Comparison of ENCODE assay signal across 15 cellular contexts in the genomic region with DNA sequence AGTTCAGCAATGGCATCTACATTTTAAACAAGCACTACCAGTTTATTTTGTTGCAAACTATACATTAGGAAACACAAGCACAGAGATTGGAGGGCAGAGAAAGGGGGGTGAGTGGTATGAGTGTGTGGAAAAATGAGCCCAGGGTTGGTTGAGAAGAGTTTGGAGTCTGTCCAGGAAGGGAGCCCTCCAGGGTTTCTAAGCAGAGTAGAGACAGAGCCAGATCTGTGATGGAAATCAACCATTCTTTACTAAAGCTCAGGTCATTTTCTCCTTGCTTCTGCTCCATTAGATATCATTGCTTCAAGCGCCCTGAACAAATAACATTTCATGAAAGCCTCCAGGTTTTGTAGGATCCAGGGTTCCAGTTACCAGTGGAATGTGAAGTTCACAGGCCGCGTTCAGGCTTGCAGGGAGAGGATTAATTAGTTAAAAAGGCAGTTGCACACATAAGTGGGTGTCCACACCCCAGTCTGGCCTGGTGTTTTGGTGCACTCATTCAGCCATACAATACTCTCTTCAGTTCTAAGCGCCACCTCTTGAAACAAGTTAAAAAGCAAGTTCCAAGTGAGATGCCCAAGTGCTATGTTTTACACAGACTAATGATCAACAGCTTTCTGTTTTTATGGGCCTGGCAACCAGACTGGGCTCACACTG. TPM values are rescaled to one million over a fixed set of nuclear protein-coding genes. Genes with fewer than 3 reads are reported as not detected.
DNase-seq lines count a peak whose midpoint lies in the region; ATAC-seq, FAIRE-seq and TF ChIP-seq lines count a peak whose summit lies in the region.
"Had no signal": no experiment of that assay in that cellular context is flagged by ENCODE, and none has a peak within 500 bp of the region (broad histone marks: within the 10 kb centered on the region; RNA-seq: fewer than 3 reads in every experiment).

No MANE protein-coding gene starts in this region.

- H3K36me3 Mint-ChIP-seq in GM23338 (ENCODE audit: low read depth) (no peaks in the 10 kb centered on the region), neural progenitor cell (peaks cover 9% of the 10 kb centered on the region), natural killer cell (no peaks in the 10 kb centered on the region)

- no peak overlapping the region for H2BK15ac ChIP-seq in H1 (ENCODE audit: low read length)

- no peak for FAIRE-seq in H1 (lab: Jason Lieb, UNC)

- CTCF ChIA-PET in H1 (lab: Charles Lee; ENCODE audit: partially characterized antibody) = interaction anchor here (1.0 to 1.5 kb wide), 4 partner anchors 9 to 93 kb away, joined by 3 to 6 read pairs (median 3); no protein-coding TSS in a partner anchor

- peaks cover 19% of the 10 kb centered on the region; the same call in 2 of the 3 replicates for H3K4me1 Mint-ChIP-seq in GM23338
- H3K4me1 Mint-ChIP-seq in neural progenitor cell = peaks cover 45% of the 10 kb centered on the region
- no peaks in the 10 kb centered on the region for H3K4me1 Mint-ChIP-seq in natural killer cell
- H3K4me1 Mint-ChIP-seq: B cell had no signal

- H3K27me3 Mint-ChIP-seq in GM23338 (ENCODE audit: insufficient read depth, low read depth, poor library complexity) (peaks cover 2% of the 10 kb centered on the region), neural progenitor cell (ENCODE audit: insufficient read depth, low read depth) (peaks cover 2% of the 10 kb centered on the region), natural killer cell (ENCODE audit: low read depth in 2 of 2) (peaks cover 15 to 31% of the 10 kb centered on the region in 2 donors)

- TF ChIP-seq EP300 in H1 (IDR thresholded peaks at IDR 0.05; ENCODE audit: borderline replicate concordance in 1 of 2, low read depth in 2 of 2, low read length in 2 of 2) = no peak

- no peak overlapping the region for H3K23ac ChIP-seq in H1 (ENCODE audit: insufficient read length)

- H3K9me3 ChIP-seq in H1 (ENCODE audit: insufficient read depth in 2 of 2, low read depth in 1 of 2, low read length in 1 of 2) (peaks cover 0 to 2% of the 10 kb centered on the region in 2 experiments; a peak in 1 of 4 replicates), neural progenitor cell (ENCODE audit: low read depth) (peaks cover 11% of the 10 kb centered on the region)
- H3K9me3 ChIP-seq: gastrocnemius medialis had no signal

- no peak overlapping the region for H3K27ac ChIP-seq in GM23338 (ENCODE audit: low read depth)
- H3K27ac ChIP-seq in H1 (ENCODE audit: low read depth, low read length) = no peak overlapping the region
- H3K27ac ChIP-seq in neural progenitor cell = no peak overlapping the region
- H3K27ac ChIP-seq: gastrocnemius medialis, parathyroid adenoma had no signal

- no peak overlapping the region for H4K91ac ChIP-seq in H1 (replicated peaks; ENCODE audit: insufficient read length, low read length)

- no peaks in the 10 kb centered on the region for H3K27me3 ChIP-seq in GM23338 (ENCODE audit: insufficient read depth)
- no peaks in the 10 kb centered on the region for H3K27me3 ChIP-seq in H1 (replicated peaks in 1 of 4; ENCODE audit: control insufficient read depth in 3 of 4, extremely low read depth in 1 of 4, insufficient read depth in 3 of 4, low read length in 3 of 4)
- no peaks in the 10 kb centered on the region for H3K27me3 ChIP-seq in neural progenitor cell
- H3K27me3 ChIP-seq: gastrocnemius medialis had no signal

- H3K18ac ChIP-seq in H1 (ENCODE audit: extremely low read depth, low read length) = no peak overlapping the region

- no peak overlapping the region for H4K8ac ChIP-seq in H1 (ENCODE audit: extremely low read depth, insufficient read depth, low read length)

- no peaks in the 10 kb centered on the region for H3K23me2 ChIP-seq in H1 (ENCODE audit: low read depth, low read length)

- H2BK120ac ChIP-seq in H1 (replicated peaks; ENCODE audit: low read depth, low read length) = no peak overlapping the region

- H3K4me1 ChIP-seq in GM23338 (ENCODE audit: insufficient read depth) = no peaks in the 10 kb centered on the region
- H3K4me1 ChIP-seq in H1 (replicated peaks in 1 of 4; ENCODE audit: control insufficient read depth in 3 of 4, insufficient read depth in 4 of 4, low read length in 3 of 4) = peaks cover 0 to 6% (median 1%) of the 10 kb centered on the region in 4 experiments; a peak in 4 of 7 replicates
- H3K4me1 ChIP-seq in neural progenitor cell = peaks cover 37% of the 10 kb centered on the region
- H3K4me1 ChIP-seq: gastrocnemius medialis, parathyroid adenoma had no signal

- no peak overlapping the region for H3K27ac Mint-ChIP-seq in GM23338
- H3K27ac Mint-ChIP-seq in neural progenitor cell = peak overlapping the region; percentile 94
- H3K27ac Mint-ChIP-seq in natural killer cell = no peak overlapping the region
- H3K27ac Mint-ChIP-seq: activated T-helper 1 cell treated with anti-CD3 and anti-CD28 coated beads, Interleukin-12 subunit alpha, Interleukin-12 subunit beta, Interleukin-2, Interleukin-4 antibody, amounts not matched to agents 30 ng/mL and 10 ng/mL and 1 ng/mL, durations not matched to agents 14 hours and 24 hours and 36 hours; B cell had no signal

- H3K4me2 ChIP-seq in GM23338 = no peak overlapping the region
- H3K4me2 ChIP-seq in H1 (ENCODE audit: insufficient read depth in 1 of 2, low read depth in 2 of 2, low read length in 2 of 2) = no peak overlapping the region
- H3K4me2 ChIP-seq in neural progenitor cell = no peak overlapping the region

- no peak for TF ChIP-seq POLR2A in H1 (IDR thresholded peaks at IDR 0.05; ENCODE audit: control extremely low read depth in 1 of 2, low read depth in 2 of 2, low read length in 2 of 2)

- H3K79me1 ChIP-seq in H1 (ENCODE audit: low read depth, low read length) = no peaks in the 10 kb centered on the region

- intact Hi-C loops in natural killer cell (cut with micrococcal nuclease) = no loop called here

- ATAC-seq in GM23338 (no peak), HG03025 (IDR thresholded peaks at IDR 0.05; ENCODE audit: low FRiP score, unreplicated experiment) (no peak), natural killer cell (no peak)
- ATAC-seq: gastrocnemius medialis had no signal

- H3K14ac ChIP-seq in H1 (ENCODE audit: insufficient read length) = no peak overlapping the region

- H3K36me3 ChIP-seq in GM23338 (ENCODE audit: insufficient read depth) (no peaks in the 10 kb centered on the region), H1 (ENCODE audit: control insufficient read depth in 2 of 4, insufficient read depth in 4 of 4, low read length in 3 of 4) (no peaks in the 10 kb centered on the region), neural progenitor cell (no peaks in the 10 kb centered on the region)
- H3K36me3 ChIP-seq: gastrocnemius medialis had no signal

- POLR2A ChIA-PET in H1 (lab: Charles Lee; ENCODE audit: partially characterized antibody) = no interaction called here

- H3K9me2 ChIP-seq in GM23338 (ENCODE audit: insufficient read depth) = no peaks in the 10 kb centered on the region

- H3K9ac ChIP-seq in H1 (replicated peaks in 1 of 4; ENCODE audit: extremely low read depth in 1 of 4, low read depth in 3 of 4, low read length in 3 of 4) (no peak overlapping the region), neural progenitor cell (no peak overlapping the region)
- H3K9ac ChIP-seq: parathyroid adenoma had no signal

- no peaks in the 10 kb centered on the region for H3F3A ChIP-seq in GM23338 (replicated peaks; ENCODE audit: low read depth)
- H3F3A ChIP-seq in neural progenitor cell (ENCODE audit: low read depth) = peaks cover 27% of the 10 kb centered on the region

- DNase-seq in GM23338 (ENCODE audit: low spot score) (no peak), NCI-H2107 (lab: John Stamatoyannopoulos, UW) (peak; percentile 47), H1 (ENCODE audit: low read depth in 1 of 2, low spot score in 2 of 2) (no peak), neural progenitor cell (ENCODE audit: low spot score) (peak; percentile 16), COR-L47 (lab: John Stamatoyannopoulos, UW) (no peak), natural killer cell (no peak)
- DNase-seq in stimulated activated CD4-positive, alpha-beta T cell treated with anti-CD3 and anti-CD28 coated beads, Interleukin-12 subunit alpha, Interleukin-12 subunit beta, amount 100 ng/mL, for 4 hours = no peak
- DNase-seq: gastrocnemius medialis, KBM-7, midbrain, SHP77 treated with DMSO at 0.1 percent for 48 hours had no signal

- no peak for TF ChIP-seq RAD21 in H1 (IDR thresholded peaks at IDR 0.05 in 1 of 2, conservative IDR thresholded peaks at IDR 0.05 in 1 of 2; ENCODE audit: low read depth in 2 of 2, low read length in 2 of 2)

- no peak overlapping the region for H4K5ac ChIP-seq in H1 (ENCODE audit: insufficient read length, low read depth, low read length)

- peak overlapping the region; percentile 34; the same call in 1 of the 2 replicates for H2BK20ac ChIP-seq in H1 (ENCODE audit: low read length)

- 88% methylated on average over 4 of the region's 4 CpGs; no CpG with 5 or more reads in 1 of the 2 experiments for WGBS in H1 (ENCODE audit: extremely low coverage in 1 of 2, insufficient coverage in 1 of 2, insufficient read length in 1 of 2, insufficient replicate concordance in 2 of 2, low coverage in 1 of 2, low lambda C conversion rate in 2 of 2, missing lambda C conversion rate in 1 of 2), 2 experiments

- peaks cover 5% of the 10 kb centered on the region; the same call in 2 of the 3 replicates for H3K9me3 Mint-ChIP-seq in GM23338
- peaks cover 35% of the 10 kb centered on the region for H3K9me3 Mint-ChIP-seq in neural progenitor cell
- H3K9me3 Mint-ChIP-seq in natural killer cell = no peaks in the 10 kb centered on the region
- H3K9me3 Mint-ChIP-seq: activated T-helper 1 cell treated with anti-CD3 and anti-CD28 coated beads, Interleukin-12 subunit alpha, Interleukin-12 subunit beta, Interleukin-2, Interleukin-4 antibody, amounts not matched to agents 30 ng/mL and 10 ng/mL and 1 ng/mL, durations not matched to agents 14 hours and 24 hours and 36 hours had no signal

- no peak overlapping the region for H3K4ac ChIP-seq in H1 (replicated peaks; ENCODE audit: insufficient read length, low read depth, low read length)

- TF ChIP-seq CTCF in GM23338 (conservative IDR thresholded peaks at IDR 0.05; ENCODE audit: low read depth in 2 of 2) = no peak
- no peak for TF ChIP-seq CTCF in H1 (IDR thresholded peaks at IDR 0.05; ENCODE audit: control extremely low read depth in 1 of 3, insufficient read depth in 1 of 3, low read depth in 1 of 3, low read length in 3 of 3)
- TF ChIP-seq CTCF in neural progenitor cell (IDR thresholded peaks at IDR 0.05) = no peak
- TF ChIP-seq CTCF in natural killer cell (IDR thresholded peaks at IDR 0.05) = no peak

- H2BK12ac ChIP-seq in H1 (ENCODE audit: low read depth, low read length) = no peak overlapping the region

- H2BK5ac ChIP-seq in H1 (ENCODE audit: low read depth, low read length) = no peak overlapping the region

- H4K20me1 ChIP-seq in GM23338 (replicated peaks; ENCODE audit: insufficient read depth) (no peaks in the 10 kb centered on the region), H1 (replicated peaks in 1 of 2; ENCODE audit: control insufficient read depth in 1 of 2, insufficient read depth in 2 of 2, low read length in 2 of 2) (no peaks in the 10 kb centered on the region), neural progenitor cell (ENCODE audit: low read depth) (no peaks in the 10 kb centered on the region)

- H3K79me2 ChIP-seq in GM23338 (replicated peaks; ENCODE audit: insufficient read depth) (no peaks in the 10 kb centered on the region), H1 (ENCODE audit: control insufficient read depth in 1 of 2, insufficient read depth in 2 of 2, low read length in 2 of 2) (no peaks in the 10 kb centered on the region), neural progenitor cell (ENCODE audit: low read depth) (no peaks in the 10 kb centered on the region)
- H3K79me2 ChIP-seq: parathyroid adenoma had no signal

- no peak overlapping the region for H3K56ac ChIP-seq in H1 (replicated peaks; ENCODE audit: insufficient read length, low read depth, low read length)

- no peak overlapping the region for H3K4me3 ChIP-seq in GM23338
- no peak overlapping the region for H3K4me3 ChIP-seq in H1 (ENCODE audit: extremely low read depth in 1 of 4, insufficient read depth in 2 of 4, low read depth in 3 of 4, low read length in 4 of 4)
- H3K4me3 ChIP-seq in neural progenitor cell = no peak overlapping the region
- H3K4me3 ChIP-seq: gastrocnemius medialis had no signal

- no peak overlapping the region for H3K4me3 Mint-ChIP-seq in GM23338
- peak overlapping the region; percentile 17 for H3K4me3 Mint-ChIP-seq in neural progenitor cell
- no peak overlapping the region for H3K4me3 Mint-ChIP-seq in natural killer cell
- H3K4me3 Mint-ChIP-seq: activated T-helper 1 cell treated with anti-CD3 and anti-CD28 coated beads, Interleukin-12 subunit alpha, Interleukin-12 subunit beta, Interleukin-2, Interleukin-4 antibody, amounts not matched to agents 30 ng/mL and 10 ng/mL and 1 ng/mL, durations not matched to agents 14 hours and 24 hours and 36 hours; B cell had no signal

- no peak overlapping the region for H2AK5ac ChIP-seq in H1 (ENCODE audit: low read depth, low read length)

- H2AFZ ChIP-seq in GM23338 (0 out of 2 replicates have a peak overlapping the region, but pooled peaks have one; percentile 63), H1 (ENCODE audit: low read length) (no peak overlapping the region), neural progenitor cell (replicated peaks) (no peak overlapping the region)
- H2AFZ ChIP-seq: parathyroid adenoma had no signal

RNA-seq across cellular contexts. Expression of a gene that starts 16.5 kb away (rescaled TPM):
- 3.0 and 4.1 TPM in 2 replicates for total RNA-seq in GM23338 (2014; rRNA removed; shearing (Covaris generic))
- polyA plus RNA-seq in GM23338 (2016; fragmentation: Nextera tagmentation; extraction: Ambion mirVana) (2.1 and 3.2 TPM in 2 replicates), H1 (2011; rRNA removed) (9.3 and 10.6 TPM in 2 replicates)
- total RNA-seq in H1 (2021; fragmentation: NEBNext Ultra II Directional; extraction: Animal tissue kit (Norgen Biotek cat#: 25700)) = 6.0 and 6.9 TPM in 2 replicates
- polyA plus RNA-seq in H1 (2011; cell fraction: cytosol; rRNA removed) = 10.6 TPM
- polyA plus RNA-seq in H1 (2011; cell fraction: nucleus; rRNA removed) = 25.7 TPM
- polyA plus RNA-seq in H1 (2012, experiment 1 of 2) = 6.0 to 8.6 TPM (median 8.3 TPM) in 4 replicates
- polyA plus RNA-seq in H1 (2012, experiment 2 of 2) = 6.4 TPM
- polyA plus RNA-seq in H1 (2013, experiment 1 of 2) = 5.4 TPM
- polyA plus RNA-seq in H1 (2013, experiment 2 of 2) = 4.9 TPM
- polyA minus RNA-seq in H1 (2011; rRNA and poly(A)+ RNA removed) = 14.2 and 17.4 TPM in 2 replicates
- polyA minus RNA-seq in H1 (2011; cell fraction: cytosol; rRNA and poly(A)+ RNA removed) = 5.9 TPM
- 29.7 TPM for polyA minus RNA-seq in H1 (2011; cell fraction: nucleus; rRNA and poly(A)+ RNA removed)
- total RNA-seq in neural progenitor cell (ENCODE audit: low replicate concordance) (35.2 and 57.3 TPM in 2 replicates), natural killer cell (under 1 TPM in 1 of 3 donors, not detected in 2; 0.10 TPM)

Comparison
In these comparisons a context has a peak if more than half of its experiments do, and no peak if none do; other contexts are left out.
1. DNase-seq: peak in NCI-H2107 (single experiment) and neural progenitor cell (single experiment); none in GM23338 (single experiment), H1 (0 of 2), COR-L47 (single experiment), stimulated activated CD4-positive, alpha-beta T cell treated with anti-CD3 and anti-CD28 coated beads, Interleukin-12 subunit alpha, Interleukin-12 subunit beta, amount 100 ng/mL, for 4 hours (single experiment) and natural killer cell (single experiment).